21 cellular contexts compared by ENCODE assay signal in the genomic region with DNA sequence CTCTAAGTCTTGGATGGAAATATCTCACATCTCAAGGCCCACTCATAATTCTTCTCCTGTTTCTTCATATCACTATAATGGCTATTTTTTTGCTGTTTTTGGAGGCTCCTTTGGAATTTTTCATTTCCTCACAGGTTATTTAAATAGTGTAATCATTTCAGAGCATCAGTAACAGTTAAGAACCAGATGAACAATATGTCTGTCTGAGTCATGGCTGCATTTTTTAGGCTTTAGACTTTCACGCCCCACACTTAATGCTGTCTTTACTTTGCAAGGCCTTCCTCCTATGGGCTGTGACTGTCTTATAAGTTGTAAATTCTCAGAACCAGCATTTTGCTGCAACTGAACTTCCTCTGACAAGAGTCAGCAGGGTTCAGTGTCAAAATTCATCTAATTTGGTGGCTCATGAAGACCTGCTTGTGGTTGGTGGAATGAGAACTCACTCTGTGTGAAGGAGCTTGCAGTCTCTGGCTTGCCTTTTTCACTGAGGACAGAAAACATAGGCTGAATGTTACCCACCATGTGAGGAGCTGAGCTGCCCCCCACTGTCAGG. TPM values are rescaled to one million over a fixed set of nuclear protein-coding genes. Genes with fewer than 3 reads are reported as not detected.
DNase-seq lines count a peak whose midpoint lies in the region; ATAC-seq and TF ChIP-seq lines count a peak whose summit lies in the region.
"Had no signal": no experiment of that assay in that cellular context is flagged by ENCODE, and none has a peak within 500 bp of the region (broad histone marks: within the 10 kb centered on the region; RNA-seq: fewer than 3 reads in every experiment).

No MANE protein-coding gene starts in this region.

- no peaks in the 10 kb centered on the region for H3K9me3 Mint-ChIP-seq in activated CD4-positive, alpha-beta T cell treated with anti-CD3 and anti-CD28 coated beads, Interleukin-2, amount 10 ng/mL, durations not matched to agents 7 days and 5 days
- H3K9me3 Mint-ChIP-seq: CD4-positive, CD25-positive, alpha-beta regulatory T cell; CD8-positive, alpha-beta memory T cell; GM23338 had no signal

- no peaks in the 10 kb centered on the region for H3K27me3 Mint-ChIP-seq in activated CD4-positive, alpha-beta T cell treated with anti-CD3 and anti-CD28 coated beads, Interleukin-2, amount 10 ng/mL, durations not matched to agents 7 days and 5 days
- no peaks in the 10 kb centered on the region for H3K27me3 Mint-ChIP-seq in T-helper 17 cell
- H3K27me3 Mint-ChIP-seq: CD4-positive, CD25-positive, alpha-beta regulatory T cell; CD8-positive, alpha-beta memory T cell had no signal

- no peak overlapping the region for H3K27ac ChIP-seq in foreskin keratinocyte
- H3K27ac ChIP-seq: 22Rv1, A549 had no signal

- no peak overlapping the region for H3K4me3 Mint-ChIP-seq in activated CD4-positive, alpha-beta T cell treated with anti-CD3 and anti-CD28 coated beads, Interleukin-2, amount 10 ng/mL, durations not matched to agents 7 days and 5 days
- H3K4me3 Mint-ChIP-seq in T-helper 17 cell = no peak overlapping the region
- H3K4me3 Mint-ChIP-seq: CD4-positive, CD25-positive, alpha-beta regulatory T cell; CD8-positive, alpha-beta memory T cell; GM23338 had no signal

- no peak for ATAC-seq in T-helper 17 cell
- peak; percentile 73 for ATAC-seq in foreskin keratinocyte
- no peak for ATAC-seq in HG02623 (IDR thresholded peaks at IDR 0.05; ENCODE audit: unreplicated experiment)
- ATAC-seq: A549, GM23338, HepG2 had no signal

- H3K4me1 Mint-ChIP-seq in activated CD4-positive, alpha-beta T cell treated with anti-CD3 and anti-CD28 coated beads, Interleukin-2, amount 10 ng/mL, durations not matched to agents 7 days and 5 days = no peaks in the 10 kb centered on the region
- H3K4me1 Mint-ChIP-seq in T-helper 17 cell = peaks cover 2% of the 10 kb centered on the region
- H3K4me1 Mint-ChIP-seq: CD4-positive, CD25-positive, alpha-beta regulatory T cell; CD8-positive, alpha-beta memory T cell had no signal

- CTCF ChIA-PET in activated CD4-positive, alpha-beta T cell treated with anti-CD3 and anti-CD28 coated beads, Interleukin-2, amount 10 ng/mL, durations not matched to agents 7 days and 5 days (lab: Charles Lee) = no interaction called here

- no peaks in the 10 kb centered on the region for H3K9me3 ChIP-seq in T-helper 17 cell (ENCODE audit: control insufficient read depth, low read length, poor library complexity, severe bottlenecking)
- H3K9me3 ChIP-seq: A549, BE2C had no signal

- H3K27ac Mint-ChIP-seq in activated CD4-positive, alpha-beta T cell treated with anti-CD3 and anti-CD28 coated beads, Interleukin-2, amount 10 ng/mL, durations not matched to agents 7 days and 5 days = peak overlapping the region; percentile 9
- H3K27ac Mint-ChIP-seq in T-helper 17 cell = peak overlapping the region; percentile 51
- H3K27ac Mint-ChIP-seq: CD4-positive, CD25-positive, alpha-beta regulatory T cell; CD8-positive, alpha-beta memory T cell had no signal

- peaks cover 23% of the 10 kb centered on the region for H3K4me1 ChIP-seq in foreskin keratinocyte
- H3K4me1 ChIP-seq: A549, BE2C had no signal

- H3K27me3 ChIP-seq in foreskin keratinocyte = no peaks in the 10 kb centered on the region
- H3K27me3 ChIP-seq: BE2C had no signal

- TF ChIP-seq CTCF in foreskin keratinocyte (conservative IDR thresholded peaks at IDR 0.05) = no peak

- POLR2A ChIA-PET in activated CD4-positive, alpha-beta T cell treated with anti-CD3 and anti-CD28 coated beads, Interleukin-2, amount 10 ng/mL, durations not matched to agents 7 days and 5 days (lab: Charles Lee) = no interaction called here

- H3K36me3 Mint-ChIP-seq in activated CD4-positive, alpha-beta T cell treated with anti-CD3 and anti-CD28 coated beads, Interleukin-2, amount 10 ng/mL, durations not matched to agents 7 days and 5 days (ENCODE audit: low read depth) = no peaks in the 10 kb centered on the region
- no peaks in the 10 kb centered on the region for H3K36me3 Mint-ChIP-seq in T-helper 17 cell (ENCODE audit: low read depth)
- H3K36me3 Mint-ChIP-seq: CD4-positive, CD25-positive, alpha-beta regulatory T cell; CD8-positive, alpha-beta memory T cell had no signal

- no peak for DNase-seq in activated CD4-positive, alpha-beta T cell treated with anti-CD3 and anti-CD28 coated beads, Interleukin-2, amount 10 ng/mL, durations not matched to agents 7 days and 5 days
- no peak for DNase-seq in activated CD4-positive, alpha-beta T cell treated with anti-CD3 and anti-CD28 coated beads, Interleukin-2, amount 50 U/mL, for 1 hour
- peak; percentile 4 for DNase-seq in EH (ENCODE audit: low read depth)
- no peak for DNase-seq in T-helper 17 cell
- peak; percentile 15 to 47 for DNase-seq in foreskin keratinocyte
- DNase-seq in stimulated activated CD4-positive, alpha-beta T cell treated with anti-CD3 and anti-CD28 coated beads, Interleukin-12 subunit alpha, Interleukin-12 subunit beta, amount 100 ng/mL, for 4 hours = no peak
- DNase-seq in T1000 (lab: John Stamatoyannopoulos, UW) = no peak
- DNase-seq: BE2C; C1 segment of cervical spinal cord; CD4-positive, CD25-positive, alpha-beta regulatory T cell; CD8-positive, alpha-beta memory T cell; COR-L47; DMS 273 treated with DMSO at 0.1 percent for 48 hours; DMS53; DND-41; HCEC 1CT had no signal

RNA-seq across cellular contexts. Expression of a gene that starts 56.1 kb away (rescaled TPM):
- total RNA-seq in activated CD4-positive, alpha-beta T cell treated with anti-CD3 and anti-CD28 coated beads, Interleukin-2, amount 10 ng/mL, durations not matched to agents 7 days and 5 days = 1 to 10 TPM; 1.1 TPM
- 1 to 10 TPM; 1.6 TPM for total RNA-seq in T-helper 17 cell
- 19.8 and 20.5 TPM in 2 replicates for total RNA-seq in foreskin keratinocyte
- 3.7 and 5.3 TPM in 2 replicates for polyA plus RNA-seq in foreskin keratinocyte
- total RNA-seq: CD4-positive, CD25-positive, alpha-beta regulatory T cell had no signal
- polyA plus RNA-seq: CD8-positive, alpha-beta memory T cell had no signal

Comparison
In these comparisons a context has a peak if more than half of its experiments do, and no peak if none do; other contexts are left out.
1. DNase-seq: peak in EH (single experiment) and foreskin keratinocyte (2 of 2); none in activated CD4-positive, alpha-beta T cell treated with anti-CD3 and anti-CD28 coated beads, Interleukin-2, amount 10 ng/mL, durations not matched to agents 7 days and 5 days (single experiment), activated CD4-positive, alpha-beta T cell treated with anti-CD3 and anti-CD28 coated beads, Interleukin-2, amount 50 U/mL, for 1 hour (single experiment), T-helper 17 cell (0 of 3), stimulated activated CD4-positive, alpha-beta T cell treated with anti-CD3 and anti-CD28 coated beads, Interleukin-12 subunit alpha, Interleukin-12 subunit beta, amount 100 ng/mL, for 4 hours (single experiment) and T1000 (single experiment).